In genomic region chr21:46635324-46636180, GRCh38 we compare ENCODE assay signal across 2 cellular contexts.
TF ChIP-seq lines count a peak whose summit lies in the region.

Gene PRMT2 (plus strand): TSS chr21:46635674. CDS start chr21:46636952, 1,278 bp downstream.

TF ChIP-seq in IMR-90, 13 proteins besides CTCF, POLR2A, EP300 and RAD21:
- no peak for TF ChIP-seq SMC3 (IDR thresholded peaks at IDR 0.05; ENCODE audit: low read depth, low read length)
- TF ChIP-seq USF2 (IDR thresholded peaks at IDR 0.05; ENCODE audit: low read depth, low read length), result 0 out of 2 replicates have a peak, but pooled peaks have one; percentile 4
- TF ChIP-seq MAFK (IDR thresholded peaks at IDR 0.05; ENCODE audit: low read depth, low read length), result no peak
- TF ChIP-seq MXI1 (IDR thresholded peaks at IDR 0.05; ENCODE audit: borderline replicate concordance, low read depth, low read length), result peak; percentile 92; the same call in 1 of the 2 replicates
- TF ChIP-seq MAZ (IDR thresholded peaks at IDR 0.05; ENCODE audit: borderline replicate concordance, low read depth, low read length), result peak; percentile 23; the same call in 1 of the 2 replicates

TF ChIP-seq in endothelial cell of umbilical vein, 7 proteins besides CTCF, POLR2A, EP300 and RAD21:
- TF ChIP-seq POLR2AphosphoS5 (IDR thresholded peaks at IDR 0.05; ENCODE audit: insufficient read depth, low read depth, low read length), result peak; percentile 98
- no peak for TF ChIP-seq GATA2 (IDR thresholded peaks at IDR 0.05; ENCODE audit: insufficient read depth, insufficient read length, low read depth, low read length)
- TF ChIP-seq MYC (IDR thresholded peaks at IDR 0.05; ENCODE audit: low read depth, low read length), result no peak
- TF ChIP-seq FOS (IDR thresholded peaks at IDR 0.05; ENCODE audit: borderline replicate concordance, insufficient read depth, low read length), result no peak
